ENCODE assay signal across 24 cellular contexts in genomic region chr2:177036754-177037153, GRCh38.
"Had no signal": no experiment of that assay in that cellular context is flagged by ENCODE, and none has a peak within 500 bp of the region (broad histone marks: within the 10 kb centered on the region; RNA-seq: fewer than 3 reads in every experiment).

No MANE protein-coding gene starts in this region.

- H3K27ac ChIP-seq: breast epithelium, dorsolateral prefrontal cortex, esophagus squamous epithelium, gastrocnemius medialis, ovary, prostate gland, thoracic aorta, upper lobe of right lung had no signal

- ATAC-seq: gastrocnemius medialis, left cardiac atrium, natural killer cell, upper lobe of right lung had no signal

- H3K9me3 ChIP-seq: breast epithelium, esophagus squamous epithelium, gastrocnemius medialis, ovary, prostate gland, thoracic aorta, upper lobe of right lung had no signal

- H3K4me1 ChIP-seq: breast epithelium, esophagus squamous epithelium, gastrocnemius medialis, prostate gland, upper lobe of right lung had no signal

- H3K4me3 ChIP-seq: breast epithelium, dorsolateral prefrontal cortex, esophagus squamous epithelium, gastrocnemius medialis, ovary, prostate gland, thoracic aorta, upper lobe of right lung had no signal

- H3K9me3 Mint-ChIP-seq: activated B cell treated with CpG ODN at 0.5 μM for 24 hours; activated naive CD8-positive, alpha-beta T cell treated with anti-CD3 and anti-CD28 coated beads for 36 hours; central memory CD8-positive, alpha-beta T cell; natural killer cell had no signal

- DNase-seq: activated B cell treated with CpG ODN at 0.5 μM for 24 hours; activated CD4-positive, alpha-beta T cell treated with anti-CD3 and anti-CD28 coated beads for 4 hours; activated CD4-positive, alpha-beta T cell treated with anti-CD3 and anti-CD28 coated beads, Interleukin-2, amount 50 U/mL, for 48 hours; activated naive CD4-positive, alpha-beta T cell treated with Interleukin-2 at 50 U/mL for 16 hours; activated naive CD8-positive, alpha-beta T cell treated with anti-CD3 and anti-CD28 coated beads for 36 hours; activated T-cell treated with anti-CD3 and anti-CD28 coated beads, Interleukin-2, amount 50 U/mL, for 48 hours; dorsolateral prefrontal cortex; esophagus squamous epithelium; gastrocnemius medialis; hippocampal formation; islet precursor cell; left cardiac atrium; midbrain; natural killer cell; ovary; stimulated activated CD4-positive, alpha-beta T cell treated with anti-CD3 and anti-CD28 coated beads, Interleukin-2, amount 100 ng/mL, for 48 hours; stimulated activated CD8-positive, alpha-beta memory T cell treated with anti-CD3 and anti-CD28 coated beads, Interleukin-4, amount 100 ng/mL, for 48 hours; stimulated activated naive CD4-positive, alpha-beta T cell; T1000; upper lobe of right lung had no signal

- H3K4me3 Mint-ChIP-seq: activated B cell treated with CpG ODN at 0.5 μM for 24 hours; activated naive CD8-positive, alpha-beta T cell treated with anti-CD3 and anti-CD28 coated beads for 36 hours; central memory CD8-positive, alpha-beta T cell; natural killer cell had no signal

- H3K27ac Mint-ChIP-seq: activated B cell treated with CpG ODN at 0.5 μM for 24 hours; activated naive CD8-positive, alpha-beta T cell treated with anti-CD3 and anti-CD28 coated beads for 36 hours; natural killer cell had no signal

- H3K36me3 Mint-ChIP-seq: activated naive CD8-positive, alpha-beta T cell treated with anti-CD3 and anti-CD28 coated beads for 36 hours; natural killer cell had no signal

- H3K36me3 ChIP-seq: breast epithelium, esophagus squamous epithelium, gastrocnemius medialis, ovary, prostate gland, thoracic aorta, upper lobe of right lung had no signal

- H3K4me1 Mint-ChIP-seq: activated B cell treated with CpG ODN at 0.5 μM for 24 hours; activated naive CD8-positive, alpha-beta T cell treated with anti-CD3 and anti-CD28 coated beads for 36 hours; central memory CD8-positive, alpha-beta T cell; natural killer cell had no signal
